ENCODE assay signal across 8 cellular contexts in the genomic region with DNA sequence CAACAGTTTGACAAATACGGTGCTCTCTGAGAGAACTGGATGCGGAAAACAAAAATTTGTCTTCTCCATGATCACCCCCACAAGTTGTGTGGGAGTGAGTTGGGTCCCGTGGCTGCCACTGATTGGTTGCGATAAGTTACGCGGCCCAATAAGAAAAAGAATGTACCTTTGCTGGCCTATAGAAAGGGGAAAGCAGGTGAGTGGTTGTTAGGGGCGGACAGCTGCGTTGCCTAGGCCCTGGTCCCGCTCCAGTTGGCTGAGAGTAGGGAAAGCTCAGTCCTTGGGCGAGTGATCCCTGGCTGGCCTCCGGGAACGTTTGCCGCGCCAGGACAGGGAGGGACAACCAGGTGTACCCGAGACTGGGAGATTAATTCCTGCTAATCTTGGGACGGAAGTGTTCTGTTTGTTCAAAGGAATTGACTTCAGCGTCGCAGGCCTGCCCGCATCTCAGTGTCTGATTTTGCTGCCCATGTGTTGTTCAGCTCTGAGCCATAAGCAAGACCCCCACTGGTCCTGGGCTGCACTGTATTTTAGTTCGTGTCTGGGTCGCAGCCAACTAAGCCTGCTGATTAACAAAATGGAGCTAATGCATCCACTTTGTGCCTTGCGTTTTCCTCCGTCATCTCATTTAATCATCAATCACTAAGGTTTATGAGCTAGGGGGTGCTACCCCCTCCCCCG.
DNase-seq lines count a peak whose midpoint lies in the region; ATAC-seq lines count a peak whose summit lies in the region.

No MANE protein-coding gene starts in this region.

- DNase-seq in AML-193 (lab: John Stamatoyannopoulos, UW) (peak; percentile 95 to 96), GM19238 (ENCODE audit: insufficient read length, low spot score) (peak; percentile 86), NCI-H510A (lab: John Stamatoyannopoulos, UW) (peak; percentile 97), kidney tubule cell (ENCODE audit: low spot score) (peak; percentile 98)
- peak; percentile 65 to 66 for DNase-seq in activated CD4-positive, alpha-beta T cell treated with anti-CD3 and anti-CD28 coated beads for 24 hours (ENCODE audit: low read depth in 2 of 2)
- DNase-seq in stimulated activated CD4-positive, alpha-beta T cell treated with anti-CD3 and anti-CD28 coated beads, Interleukin-1b, Interleukin-23, amount 100 ng/mL, for 4 hours (ENCODE audit: low read depth in 2 of 2), result peak; percentile 58 to 74

- peak; percentile 56 for ATAC-seq in HG03439 (IDR thresholded peaks at IDR 0.05; ENCODE audit: unreplicated experiment)

- H3K27ac ChIP-seq in cingulate gyrus (ENCODE audit: low read depth, low read length), result peak overlapping the region; percentile 99

Comparison
In these comparisons a context has a peak if more than half of its experiments do, and no peak if none do; other contexts are left out.
1. Peak in every context shown above with its lines: DNase-seq, ATAC-seq and H3K27ac ChIP-seq.